Comparison of ENCODE assay signal across 1 cellular context in genomic region chr17:50356892-50357510, GRCh38.
TF ChIP-seq lines count a peak whose summit lies in the region.

No MANE protein-coding gene starts in this region.

TF ChIP-seq in HepG2, 621 proteins besides CTCF, POLR2A, EP300 and RAD21:
- 0 out of 2 replicates have a peak, but pooled peaks have one; percentile 30 for TF ChIP-seq DR1 (CRISPR knock-in tag; IDR thresholded peaks at IDR 0.05)
- TF ChIP-seq, protein P1, sequence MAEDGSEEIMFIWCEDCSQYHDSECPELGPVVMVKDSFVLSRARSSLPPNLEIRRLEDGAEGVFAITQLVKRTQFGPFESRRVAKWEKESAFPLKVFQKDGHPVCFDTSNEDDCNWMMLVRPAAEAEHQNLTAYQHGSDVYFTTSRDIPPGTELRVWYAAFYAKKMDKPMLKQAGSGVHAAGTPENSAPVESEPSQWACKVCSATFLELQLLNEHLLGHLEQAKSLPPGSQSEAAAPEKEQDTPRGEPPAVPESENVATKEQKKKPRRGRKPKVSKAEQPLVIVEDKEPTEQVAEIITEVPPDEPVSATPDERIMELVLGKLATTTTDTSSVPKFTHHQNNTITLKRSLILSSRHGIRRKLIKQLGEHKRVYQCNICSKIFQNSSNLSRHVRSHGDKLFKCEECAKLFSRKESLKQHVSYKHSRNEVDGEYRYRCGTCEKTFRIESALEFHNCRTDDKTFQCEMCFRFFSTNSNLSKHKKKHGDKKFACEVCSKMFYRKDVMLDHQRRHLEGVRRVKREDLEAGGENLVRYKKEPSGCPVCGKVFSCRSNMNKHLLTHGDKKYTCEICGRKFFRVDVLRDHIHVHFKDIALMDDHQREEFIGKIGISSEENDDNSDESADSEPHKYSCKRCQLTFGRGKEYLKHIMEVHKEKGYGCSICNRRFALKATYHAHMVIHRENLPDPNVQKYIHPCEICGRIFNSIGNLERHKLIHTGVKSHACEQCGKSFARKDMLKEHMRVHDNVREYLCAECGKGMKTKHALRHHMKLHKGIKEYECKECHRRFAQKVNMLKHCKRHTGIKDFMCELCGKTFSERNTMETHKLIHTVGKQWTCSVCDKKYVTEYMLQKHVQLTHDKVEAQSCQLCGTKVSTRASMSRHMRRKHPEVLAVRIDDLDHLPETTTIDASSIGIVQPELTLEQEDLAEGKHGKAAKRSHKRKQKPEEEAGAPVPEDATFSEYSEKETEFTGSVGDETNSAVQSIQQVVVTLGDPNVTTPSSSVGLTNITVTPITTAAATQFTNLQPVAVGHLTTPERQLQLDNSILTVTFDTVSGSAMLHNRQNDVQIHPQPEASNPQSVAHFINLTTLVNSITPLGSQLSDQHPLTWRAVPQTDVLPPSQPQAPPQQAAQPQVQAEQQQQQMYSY (CRISPR knock-in tag; IDR thresholded peaks at IDR 0.05): no peak
